Comparison of ENCODE assay signal across 21 cellular contexts in genomic region chr5:96771395-96771794, GRCh38. TPM values are rescaled to one million over a fixed set of nuclear protein-coding genes. Genes with fewer than 3 reads are reported as not detected.
DNase-seq lines count a peak whose midpoint lies in the region; ATAC-seq and TF ChIP-seq lines count a peak whose summit lies in the region.
"Had no signal": no experiment of that assay in that cellular context is flagged by ENCODE, and none has a peak within 500 bp of the region (broad histone marks: within the 10 kb centered on the region; RNA-seq: fewer than 3 reads in every experiment).

No MANE protein-coding gene starts in this region.

- H3K27ac Mint-ChIP-seq in activated naive CD4-positive, alpha-beta T cell treated with anti-CD3 and anti-CD28 coated beads, Interleukin-2, amount 10 ng/mL, durations not matched to agents 7 days and 5 days = peak overlapping the region; percentile 5
- peak overlapping the region; percentile 84 for H3K27ac Mint-ChIP-seq in T-helper 17 cell
- H3K27ac Mint-ChIP-seq in effector memory CD8-positive, alpha-beta T cell = peak overlapping the region; percentile 71 to 75
- H3K27ac Mint-ChIP-seq: WTC11 had no signal

- CTCF ChIA-PET in activated naive CD4-positive, alpha-beta T cell treated with anti-CD3 and anti-CD28 coated beads, Interleukin-2, amount 10 ng/mL, durations not matched to agents 7 days and 5 days (lab: Charles Lee) = interaction anchor here (1.3 to 2.4 kb wide), 3 partner anchors 20 to 371 kb away, joined by 3 to 7 read pairs (median 5); partner anchors contain the start of gene LIX1

- H3K4me1 Mint-ChIP-seq in activated naive CD4-positive, alpha-beta T cell treated with anti-CD3 and anti-CD28 coated beads, Interleukin-2, amount 10 ng/mL, durations not matched to agents 7 days and 5 days = peaks cover 15% of the 10 kb centered on the region
- peaks cover 14% of the 10 kb centered on the region for H3K4me1 Mint-ChIP-seq in T-helper 17 cell
- peaks cover 11 to 14% of the 10 kb centered on the region in 2 donors for H3K4me1 Mint-ChIP-seq in effector memory CD8-positive, alpha-beta T cell (ENCODE audit: low read depth in 2 of 2)

- DNase-seq in activated naive CD4-positive, alpha-beta T cell treated with anti-CD3 and anti-CD28 coated beads, Interleukin-2, amount 10 ng/mL, durations not matched to agents 7 days and 5 days = no peak
- DNase-seq in activated naive CD4-positive, alpha-beta T cell (lab: John Stamatoyannopoulos, UW) = no peak
- DNase-seq in T-helper 17 cell (no peak), NCI-H146 treated with DMSO at 0.1 percent for 48 hours (lab: John Stamatoyannopoulos, UW; ENCODE audit: unreplicated experiment) (no peak), HCEC 1CT (no peak), foreskin keratinocyte (no peak)
- DNase-seq in effector memory CD8-positive, alpha-beta T cell = no peak
- DNase-seq: activated T-cell treated with anti-CD3 and anti-CD28 coated beads, Interleukin-2, amount 50 U/mL, for 4 hours; COR-L47; hypothalamus; Kasumi-1; NCI-H1436 treated with DMSO at 0.1 percent for 48 hours; NCI-H345; posterior cingulate gyrus; SW 1271; uterus had no signal

- H3K9me3 ChIP-seq in T-helper 17 cell (ENCODE audit: control insufficient read depth, low read length, poor library complexity, severe bottlenecking) (no peaks in the 10 kb centered on the region), subcutaneous abdominal adipose tissue (ENCODE audit: control insufficient read depth in 5 of 5, low read length in 5 of 5) (no peaks in the 10 kb centered on the region)
- H3K9me3 ChIP-seq: ascending aorta, uterus had no signal

- H3K4me1 ChIP-seq in subcutaneous abdominal adipose tissue (ENCODE audit: control insufficient read depth in 5 of 5, insufficient read depth in 5 of 5, low read length in 5 of 5) = peaks cover 0 to 5% (median 0%) of the 10 kb centered on the region in 5 donors
- no peaks in the 10 kb centered on the region for H3K4me1 ChIP-seq in foreskin keratinocyte
- H3K4me1 ChIP-seq: ascending aorta, uterus had no signal

- no peaks in the 10 kb centered on the region for H3K27me3 Mint-ChIP-seq in activated naive CD4-positive, alpha-beta T cell treated with anti-CD3 and anti-CD28 coated beads, Interleukin-2, amount 10 ng/mL, durations not matched to agents 7 days and 5 days
- H3K27me3 Mint-ChIP-seq in T-helper 17 cell = no peaks in the 10 kb centered on the region
- no peaks in the 10 kb centered on the region for H3K27me3 Mint-ChIP-seq in effector memory CD8-positive, alpha-beta T cell

- H3K27me3 ChIP-seq in subcutaneous abdominal adipose tissue (ENCODE audit: control insufficient read depth in 5 of 5, insufficient read depth in 4 of 5, low read length in 5 of 5) (no peaks in the 10 kb centered on the region), foreskin keratinocyte (no peaks in the 10 kb centered on the region)
- H3K27me3 ChIP-seq: ascending aorta, uterus had no signal

- ATAC-seq in T-helper 17 cell (no peak), foreskin keratinocyte (no peak)
- no peak for ATAC-seq in effector memory CD8-positive, alpha-beta T cell (replicated peaks)
- ATAC-seq: WTC11 had no signal

- peaks cover 79 to 93% (median 84%) of the 10 kb centered on the region in 5 donors for H3K36me3 ChIP-seq in subcutaneous abdominal adipose tissue (ENCODE audit: control insufficient read depth in 5 of 5, insufficient read depth in 5 of 5, low read length in 5 of 5)

- no peaks in the 10 kb centered on the region for H3K9me3 Mint-ChIP-seq in activated naive CD4-positive, alpha-beta T cell treated with anti-CD3 and anti-CD28 coated beads, Interleukin-2, amount 10 ng/mL, durations not matched to agents 7 days and 5 days
- no peaks in the 10 kb centered on the region for H3K9me3 Mint-ChIP-seq in effector memory CD8-positive, alpha-beta T cell
- H3K9me3 Mint-ChIP-seq: activated T-cell treated with anti-CD3 and anti-CD28 coated beads, Interleukin-2, amount 50 U/mL, for 4 hours; WTC11 had no signal

- H3K4me3 ChIP-seq in subcutaneous abdominal adipose tissue (ENCODE audit: low read depth in 1 of 5, low read length in 5 of 5) = no peak overlapping the region
- H3K4me3 ChIP-seq: ascending aorta, skin epidermis, uterus had no signal

- H3K4me3 Mint-ChIP-seq in activated naive CD4-positive, alpha-beta T cell treated with anti-CD3 and anti-CD28 coated beads, Interleukin-2, amount 10 ng/mL, durations not matched to agents 7 days and 5 days = no peak overlapping the region
- no peak overlapping the region for H3K4me3 Mint-ChIP-seq in T-helper 17 cell
- H3K4me3 Mint-ChIP-seq in effector memory CD8-positive, alpha-beta T cell = peak overlapping the region in 1 of 2 donors; percentile 6
- H3K4me3 Mint-ChIP-seq: activated T-cell treated with anti-CD3 and anti-CD28 coated beads, Interleukin-2, amount 50 U/mL, for 4 hours; WTC11 had no signal

- H3K36me3 Mint-ChIP-seq in activated naive CD4-positive, alpha-beta T cell treated with anti-CD3 and anti-CD28 coated beads, Interleukin-2, amount 10 ng/mL, durations not matched to agents 7 days and 5 days = peaks cover 74% of the 10 kb centered on the region
- peaks cover 16% of the 10 kb centered on the region for H3K36me3 Mint-ChIP-seq in T-helper 17 cell (ENCODE audit: low read depth)
- peaks cover 81% of the 10 kb centered on the region for H3K36me3 Mint-ChIP-seq in effector memory CD8-positive, alpha-beta T cell (ENCODE audit: insufficient read depth)

- H3K9ac ChIP-seq in subcutaneous abdominal adipose tissue (ENCODE audit: low read length in 5 of 5) = no peak overlapping the region

- peak overlapping the region; percentile 33 for H3K27ac ChIP-seq in subcutaneous abdominal adipose tissue (ENCODE audit: low read depth, low read length)
- no peak overlapping the region for H3K27ac ChIP-seq in foreskin keratinocyte
- H3K27ac ChIP-seq: ascending aorta, RWPE1, skin epidermis, uterus had no signal

- no peak for TF ChIP-seq CTCF in foreskin keratinocyte (conservative IDR thresholded peaks at IDR 0.05)

RNA-seq across cellular contexts. Expression of gene ERAP1, which starts 36.4 kb away (rescaled TPM):
- total RNA-seq in T-helper 17 cell (10 to 100 TPM; 70.4 to 79.1 TPM), foreskin keratinocyte (35.7 and 39.8 TPM in 2 replicates)
- polyA plus RNA-seq in foreskin keratinocyte = 9.9 and 10.6 TPM in 2 replicates

Comparison
In these comparisons a context has a peak if more than half of its experiments do, and no peak if none do; other contexts are left out.
1. H3K27ac Mint-ChIP-seq: peak in every context shown above with its lines; median percentile 84 in T-helper 17 cell; 73 in effector memory CD8-positive, alpha-beta T cell; 5 in activated naive CD4-positive, alpha-beta T cell treated with anti-CD3 and anti-CD28 coated beads, Interleukin-2, amount 10 ng/mL, durations not matched to agents 7 days and 5 days.